Comparison of ENCODE assay signal across 21 cellular contexts in genomic region chr4:62482355-62482754, GRCh38.
"Had no signal": no experiment of that assay in that cellular context is flagged by ENCODE, and none has a peak within 500 bp of the region (broad histone marks: within the 10 kb centered on the region; RNA-seq: fewer than 3 reads in every experiment).

No MANE protein-coding gene starts in this region.

- H3K36me3 ChIP-seq: MG63 had no signal

- DNase-seq: activated B cell treated with CpG ODN at 0.5 μM for 24 hours; activated CD4-positive, alpha-beta T cell treated with anti-CD3 and anti-CD28 coated beads for 1 hour; activated CD4-positive, alpha-beta T cell treated with anti-CD3 and anti-CD28 coated beads, Interleukin-2, amount 10 ng/mL, durations not matched to agents 24 days and 14 days; activated CD4-positive, alpha-beta T cell treated with anti-CD3 and anti-CD28 coated beads, Interleukin-2, amount 50 U/mL, for 48 hours; activated CD8-positive, alpha-beta memory T cell treated with anti-CD3 and anti-CD28 coated beads, Interleukin-2, amount 10 ng/mL, durations not matched to agents 7 days and 5 days; activated effector memory CD4-positive, alpha-beta T cell treated with anti-CD3 and anti-CD28 coated beads, Interleukin-2, amount 50 U/mL, for 16 hours; activated naive CD4-positive, alpha-beta T cell treated with Interleukin-2 at 50 U/mL for 16 hours; activated naive CD8-positive, alpha-beta T cell treated with anti-CD3 and anti-CD28 coated beads, Interleukin-2, amount 50 U/mL, for 24 hours; activated T-cell treated with anti-CD3 and anti-CD28 coated beads, Interleukin-2, amount 50 U/mL, for 24 hours; amniotic stem cell; MG63; MV-4-11; NCI-H1105; NCI-H1436; NCI-H187; NCI-H2081; NCI-H510A treated with DMSO at 0.1 percent for 48 hours; SHP77 treated with DMSO at 0.1 percent for 48 hours had no signal

- H3K9me3 ChIP-seq: MG63 had no signal

- H3K4me3 ChIP-seq: MG63 had no signal

- FAIRE-seq: astrocyte, RCC 7860 had no signal

- ATAC-seq: activated CD8-positive, alpha-beta memory T cell treated with anti-CD3 and anti-CD28 coated beads, Interleukin-2, amount 10 ng/mL, durations not matched to agents 7 days and 5 days; activated naive CD4-positive, alpha-beta T cell treated with anti-CD3 and anti-CD28 coated beads, Interleukin-2, amount 50 U/mL, for 72 hours; activated naive CD8-positive, alpha-beta T cell treated with anti-CD3 and anti-CD28 coated beads, Interleukin-2, amount 50 U/mL, for 24 hours had no signal

- H3K27me3 ChIP-seq: MG63 had no signal
